ENCODE assay signal across 19 cellular contexts in genomic region chr5:91397791-91398190, GRCh38. TPM values are rescaled to one million over a fixed set of nuclear protein-coding genes. Genes with fewer than 3 reads are reported as not detected.
A peak's percentile ranks its signal among the peaks of the same experiment; 100 is the strongest.
DNase-seq lines count a peak whose midpoint lies in the region; ATAC-seq and TF ChIP-seq lines count a peak whose summit lies in the region.
"Had no signal": no experiment of that assay in that cellular context is flagged by ENCODE, and none has a peak within 500 bp of the region (broad histone marks: within the 10 kb centered on the region; RNA-seq: fewer than 3 reads in every experiment).

No MANE protein-coding gene starts in this region.

- DNase-seq in G401 (ENCODE audit: low spot score) (no peak), colonic mucosa (no peak)
- no peak for DNase-seq in NK-92 treated with Interleukin-12 subunit alpha and Interleukin-12 subunit beta, amount 100 ng/mL, for 24 hours (lab: John Stamatoyannopoulos, UW)
- DNase-seq: activated CD4-positive, alpha-beta memory T cell treated with anti-CD3 and anti-CD28 coated beads, Interleukin-2, amount 10 ng/mL, durations not matched to agents 7 days and 5 days; anterior cingulate cortex; GOT3; left lung; MV-4-11; NCI-H1930; NCI-H510A; pancreas; tibial artery had no signal

- no peaks in the 10 kb centered on the region for H3K4me1 ChIP-seq in colonic mucosa
- H3K4me1 ChIP-seq: left lung, pancreas, SJSA1, tibial artery had no signal

- intact Hi-C loops in colonic mucosa (cut with DNase I), result no loop called here

- H3K27me3 Mint-ChIP-seq in activated T-helper 17 cell treated with anti-CD3 and anti-CD28 coated beads, Interleukin-2, amount 50 U/mL, for 72 hours, result no peaks in the 10 kb centered on the region
- H3K27me3 Mint-ChIP-seq: activated CD4-positive, alpha-beta memory T cell treated with anti-CD3 and anti-CD28 coated beads, Interleukin-2, amount 10 ng/mL, durations not matched to agents 7 days and 5 days; IgD-negative memory B cell had no signal

- H3K9me3 ChIP-seq in colonic mucosa, result no peaks in the 10 kb centered on the region
- H3K9me3 ChIP-seq: left lung, pancreas, SJSA1, tibial artery had no signal

- H3K4me1 Mint-ChIP-seq in activated T-helper 17 cell treated with anti-CD3 and anti-CD28 coated beads, Interleukin-2, amount 50 U/mL, for 72 hours, result peaks cover 4% of the 10 kb centered on the region

- H3K4me3 ChIP-seq in colonic mucosa, result no peak overlapping the region
- H3K4me3 ChIP-seq: left lung, pancreas, SJSA1, tibial artery had no signal

- H3K27me3 ChIP-seq in colonic mucosa, result no peaks in the 10 kb centered on the region
- H3K27me3 ChIP-seq: left lung, pancreas, SJSA1, tibial artery had no signal

- ATAC-seq in GM18511 (IDR thresholded peaks at IDR 0.05; ENCODE audit: unreplicated experiment) (peak; percentile 82), GM19395 (IDR thresholded peaks at IDR 0.05; ENCODE audit: unreplicated experiment) (peak; percentile 63), HG02943 (IDR thresholded peaks at IDR 0.05; ENCODE audit: low read depth, unreplicated experiment) (peak; percentile 62), HG02938 (IDR thresholded peaks at IDR 0.05; ENCODE audit: unreplicated experiment) (no peak)
- no peak for ATAC-seq in activated T-helper 17 cell treated with anti-CD3 and anti-CD28 coated beads, Interleukin-2, amount 50 U/mL, for 72 hours (replicated peaks)
- ATAC-seq: left lung, pancreas had no signal

- no peak overlapping the region for H3K27ac ChIP-seq in colonic mucosa
- H3K27ac ChIP-seq: left lung, pancreas, SJSA1, tibial artery had no signal

- no peaks in the 10 kb centered on the region for H3K36me3 Mint-ChIP-seq in activated T-helper 17 cell treated with anti-CD3 and anti-CD28 coated beads, Interleukin-2, amount 50 U/mL, for 72 hours (ENCODE audit: low read depth)

- no peak overlapping the region for H3K4me3 Mint-ChIP-seq in activated T-helper 17 cell treated with anti-CD3 and anti-CD28 coated beads, Interleukin-2, amount 50 U/mL, for 72 hours
- H3K4me3 Mint-ChIP-seq: activated CD4-positive, alpha-beta memory T cell treated with anti-CD3 and anti-CD28 coated beads, Interleukin-2, amount 10 ng/mL, durations not matched to agents 7 days and 5 days; IgD-negative memory B cell had no signal

- no peak for TF ChIP-seq CTCF in colonic mucosa (IDR thresholded peaks at IDR 0.05)

- H3K9ac ChIP-seq in colonic mucosa (ENCODE audit: low read depth in 2 of 2, low read length in 2 of 2), result no peak overlapping the region

- peak overlapping the region; percentile 2 for H3K27ac Mint-ChIP-seq in activated T-helper 17 cell treated with anti-CD3 and anti-CD28 coated beads, Interleukin-2, amount 50 U/mL, for 72 hours
- H3K27ac Mint-ChIP-seq: activated CD4-positive, alpha-beta memory T cell treated with anti-CD3 and anti-CD28 coated beads, Interleukin-2, amount 10 ng/mL, durations not matched to agents 7 days and 5 days; IgD-negative memory B cell had no signal

- in situ Hi-C loops in G401 (cut with HindIII; ENCODE audit: low sequenced_read_pairs), result no loop called here

- H3K36me3 ChIP-seq in colonic mucosa, result no peaks in the 10 kb centered on the region
- H3K36me3 ChIP-seq: left lung, pancreas, SJSA1, tibial artery had no signal

- no peaks in the 10 kb centered on the region for H3K9me3 Mint-ChIP-seq in activated T-helper 17 cell treated with anti-CD3 and anti-CD28 coated beads, Interleukin-2, amount 50 U/mL, for 72 hours
- H3K9me3 Mint-ChIP-seq: activated CD4-positive, alpha-beta memory T cell treated with anti-CD3 and anti-CD28 coated beads, Interleukin-2, amount 10 ng/mL, durations not matched to agents 7 days and 5 days; IgD-negative memory B cell had no signal

RNA-seq across cellular contexts. Expression of gene ARRDC3, which starts 14.7 kb away (rescaled TPM):
- total RNA-seq in activated T-helper 17 cell treated with anti-CD3 and anti-CD28 coated beads, Interleukin-2, amount 50 U/mL, for 72 hours, result 10 to 100 TPM; 17.5 to 60.9 TPM
- total RNA-seq in G401 (2014; rRNA removed; shearing (Covaris generic)), result 10.8 and 18.5 TPM in 2 replicates
- total RNA-seq in colonic mucosa, result 10 to 100 TPM; 28.0 to 37.6 TPM

Comparison
In these comparisons a context has a peak if more than half of its experiments do, and no peak if none do; other contexts are left out.
1. ATAC-seq: peak in GM18511 (single experiment), GM19395 (single experiment) and HG02943 (single experiment); none in activated T-helper 17 cell treated with anti-CD3 and anti-CD28 coated beads, Interleukin-2, amount 50 U/mL, for 72 hours (single experiment) and HG02938 (single experiment).